Comparison of ENCODE assay signal across 35 cellular contexts in genomic region chr2:2492800-2493199, GRCh38.
"Had no signal": no experiment of that assay in that cellular context is flagged by ENCODE, and none has a peak within 500 bp of the region (broad histone marks: within the 10 kb centered on the region; RNA-seq: fewer than 3 reads in every experiment).

No MANE protein-coding gene starts in this region.

- H3K9me3 ChIP-seq: MG63 had no signal

- H3K4me3 ChIP-seq: MG63 had no signal

- H3K36me3 ChIP-seq: MG63 had no signal

- DNase-seq: Karpas-422, Kasumi-1, MG63, MM.1S, MV-4-11, NCI-H1048, NCI-H1092, NCI-H1092 treated with DMSO at 0.1 percent for 48 hours, NCI-H1105, NCI-H1105 treated with DMSO at 0.1 percent for 48 hours, NCI-H1417, NCI-H1417 treated with DMSO at 0.1 percent for 48 hours, NCI-H1436, NCI-H1436 treated with DMSO at 0.1 percent for 48 hours, NCI-H146, NCI-H1694, NCI-H1694 treated with DMSO at 0.1 percent for 48 hours, NCI-H187, NCI-H187 treated with DMSO at 0.1 percent for 48 hours, NCI-H1930, NCI-H2029, NCI-H2029 treated with DMSO at 0.1 percent for 48 hours, NCI-H2081, NCI-H2081 treated with DMSO at 0.1 percent for 48 hours, NCI-H2107, NCI-H2171, NCI-H2171 treated with DMSO at 0.1 percent for 48 hours, NCI-H2227 treated with DMSO at 0.1 percent for 48 hours, NCI-H226, NCI-H345, NCI-H446, NCI-H446 treated with DMSO at 0.1 percent for 48 hours, NCI-H510A, NCI-H510A treated with DMSO at 0.1 percent for 48 hours had no signal

- H3K27ac ChIP-seq: KMS-11 had no signal

- H3K4me2 ChIP-seq: KMS-11 had no signal

- H3K27me3 ChIP-seq: MG63 had no signal

- H3K9ac ChIP-seq: KMS-11 had no signal
